10 cellular contexts compared by ENCODE assay signal in genomic region chr17:82838386-82839063, GRCh38. TPM values are rescaled to one million over a fixed set of nuclear protein-coding genes. Genes with fewer than 3 reads are reported as not detected.
DNase-seq lines count a peak whose midpoint lies in the region; ATAC-seq and TF ChIP-seq lines count a peak whose summit lies in the region.
"Had no signal": no experiment of that assay in that cellular context is flagged by ENCODE, and none has a peak within 500 bp of the region (broad histone marks: within the 10 kb centered on the region; RNA-seq: fewer than 3 reads in every experiment).

No MANE protein-coding gene starts in this region.

- peak overlapping the region; percentile 65 for H3K27ac ChIP-seq in RWPE1

- H3K9me3 Mint-ChIP-seq in activated CD8-positive, alpha-beta T cell treated with anti-CD3 and anti-CD28 coated beads, Interleukin-2, amount 10 ng/mL, durations not matched to agents 7 days and 5 days (ENCODE audit: insufficient read depth) = no peaks in the 10 kb centered on the region
- H3K9me3 Mint-ChIP-seq: memory B cell had no signal

- DNase-seq in H7 (peak; percentile 20), RWPE1 (ENCODE audit: low spot score) (no peak), Right ventricle myocardium superior (peak; percentile 76), sciatic nerve (ENCODE audit: low spot score) (peak; percentile 50), NCI-H524 treated with DMSO at 0.1 percent for 48 hours (lab: John Stamatoyannopoulos, UW) (no peak)
- no peak for DNase-seq in activated CD8-positive, alpha-beta T cell treated with anti-CD3 and anti-CD28 coated beads, Interleukin-2, amount 10 ng/mL, durations not matched to agents 7 days and 5 days
- DNase-seq in stimulated activated CD4-positive, alpha-beta T cell treated with anti-CD3 and anti-CD28 coated beads, Interleukin-1b, Interleukin-23, amount 100 ng/mL, for 48 hours = no peak

- POLR2A ChIA-PET in RWPE1 (lab: Yijun Ruan, JAX; ENCODE audit: low non-redundant PET) = interaction anchor here (0.8 kb wide), 1 partner anchor 38 kb away, joined by 3 read pairs; no protein-coding TSS in a partner anchor
- POLR2A ChIA-PET in activated CD8-positive, alpha-beta T cell treated with anti-CD3 and anti-CD28 coated beads, Interleukin-2, amount 10 ng/mL, durations not matched to agents 7 days and 5 days (lab: Charles Lee) = no interaction called here

- ATAC-seq in Right ventricle myocardium superior (ENCODE audit: poor library complexity) (peak; percentile 84), sciatic nerve (no peak), GM18517 (IDR thresholded peaks at IDR 0.05; ENCODE audit: unreplicated experiment) (no peak)
- no peak for ATAC-seq in activated CD8-positive, alpha-beta T cell treated with anti-CD3 and anti-CD28 coated beads, Interleukin-2, amount 10 ng/mL, durations not matched to agents 7 days and 5 days

- H3K4me3 Mint-ChIP-seq in activated CD8-positive, alpha-beta T cell treated with anti-CD3 and anti-CD28 coated beads, Interleukin-2, amount 10 ng/mL, durations not matched to agents 7 days and 5 days = no peak overlapping the region
- H3K4me3 Mint-ChIP-seq: memory B cell had no signal

- peaks cover 2% of the 10 kb centered on the region for H3K36me3 ChIP-seq in H7 (replicated peaks; ENCODE audit: control insufficient read depth, insufficient read depth, low read length)

- no peaks in the 10 kb centered on the region for H3K27me3 ChIP-seq in H7 (ENCODE audit: control insufficient read depth, insufficient read depth, low read length)

- CTCF ChIA-PET in RWPE1 (lab: Yijun Ruan, JAX) = interaction anchor here (0.5 to 3.6 kb wide), 4 partner anchors 37 to 76 kb away, joined by 3 to 20 read pairs (median 8); no protein-coding TSS in a partner anchor
- CTCF ChIA-PET in activated CD8-positive, alpha-beta T cell treated with anti-CD3 and anti-CD28 coated beads, Interleukin-2, amount 10 ng/mL, durations not matched to agents 7 days and 5 days (lab: Charles Lee) = interaction anchor here (0.6 to 0.8 kb wide), 2 partner anchors 25 to 47 kb away, joined by 3 read pairs; no protein-coding TSS in a partner anchor

- no peak overlapping the region for H3K27ac Mint-ChIP-seq in activated CD8-positive, alpha-beta T cell treated with anti-CD3 and anti-CD28 coated beads, Interleukin-2, amount 10 ng/mL, durations not matched to agents 7 days and 5 days
- H3K27ac Mint-ChIP-seq: memory B cell had no signal

- intact Hi-C loops in Right ventricle myocardium superior (cut with DNase I) (no loop called here), sciatic nerve (cut with DNase I) (no loop called here)

- peaks cover 2% of the 10 kb centered on the region for H3K4me1 Mint-ChIP-seq in activated CD8-positive, alpha-beta T cell treated with anti-CD3 and anti-CD28 coated beads, Interleukin-2, amount 10 ng/mL, durations not matched to agents 7 days and 5 days (ENCODE audit: low read depth)
- H3K4me1 Mint-ChIP-seq: memory B cell had no signal

- TF ChIP-seq CTCF in RWPE1 (conservative IDR thresholded peaks at IDR 0.05; ENCODE audit: low read depth) = no peak

- no peak overlapping the region for H3K4me3 ChIP-seq in H7 (ENCODE audit: insufficient read depth, low read depth, low read length)

- H3K36me3 Mint-ChIP-seq in activated CD8-positive, alpha-beta T cell treated with anti-CD3 and anti-CD28 coated beads, Interleukin-2, amount 10 ng/mL, durations not matched to agents 7 days and 5 days (ENCODE audit: low read depth) = no peaks in the 10 kb centered on the region

- no peaks in the 10 kb centered on the region for H3K27me3 Mint-ChIP-seq in activated CD8-positive, alpha-beta T cell treated with anti-CD3 and anti-CD28 coated beads, Interleukin-2, amount 10 ng/mL, durations not matched to agents 7 days and 5 days (ENCODE audit: low read depth)
- H3K27me3 Mint-ChIP-seq: memory B cell had no signal

RNA-seq across cellular contexts. Expression of gene ZNF750, which starts 1.3 kb away (rescaled TPM):
- total RNA-seq in H7 (2014; rRNA removed; shearing (Covaris generic)) = not detected in 2 replicates
- 0.13 TPM for total RNA-seq in Right ventricle myocardium superior
- total RNA-seq in sciatic nerve = not detected
- total RNA-seq in activated CD8-positive, alpha-beta T cell treated with anti-CD3 and anti-CD28 coated beads, Interleukin-2, amount 10 ng/mL, durations not matched to agents 7 days and 5 days = not detected
- total RNA-seq: activated CD8-positive, alpha-beta memory T cell treated with anti-CD3 and anti-CD28 coated beads for 36 hours had no signal

Comparison
In these comparisons a context has a peak if more than half of its experiments do, and no peak if none do; other contexts are left out.
1. DNase-seq: peak in H7 (single experiment), Right ventricle myocardium superior (single experiment) and sciatic nerve (single experiment); none in RWPE1 (single experiment), NCI-H524 treated with DMSO at 0.1 percent for 48 hours (single experiment), activated CD8-positive, alpha-beta T cell treated with anti-CD3 and anti-CD28 coated beads, Interleukin-2, amount 10 ng/mL, durations not matched to agents 7 days and 5 days (single experiment) and stimulated activated CD4-positive, alpha-beta T cell treated with anti-CD3 and anti-CD28 coated beads, Interleukin-1b, Interleukin-23, amount 100 ng/mL, for 48 hours (single experiment).